22 cellular contexts compared by ENCODE assay signal in the genomic region with DNA sequence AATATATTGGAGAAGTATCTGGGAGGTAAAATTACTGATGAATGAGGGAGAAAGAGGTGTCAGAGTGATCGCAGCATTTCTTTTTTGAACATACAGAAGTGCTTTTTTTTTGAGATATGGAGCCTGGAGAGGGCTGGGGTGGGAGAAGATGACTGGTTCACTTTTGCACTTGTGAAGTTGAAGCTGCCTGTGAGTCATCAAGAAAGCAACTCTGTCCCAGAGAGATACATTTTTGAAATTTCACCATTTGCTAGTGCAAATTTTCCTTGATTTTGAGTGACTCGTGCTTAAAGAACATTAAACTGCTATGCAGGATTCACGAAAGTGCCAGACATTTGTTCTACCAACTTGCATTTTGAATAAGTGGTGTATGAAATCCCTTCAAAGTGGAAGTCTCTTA.
"Had no signal": no experiment of that assay in that cellular context is flagged by ENCODE, and none has a peak within 500 bp of the region (broad histone marks: within the 10 kb centered on the region; RNA-seq: fewer than 3 reads in every experiment).

No MANE protein-coding gene starts in this region.

- ATAC-seq: K562, Panc1, PC-3, T-cell had no signal

- H3K9me3 ChIP-seq: SK-N-SH had no signal

- H3K9ac ChIP-seq: KMS-11, SK-N-SH had no signal

- H3K9me2 ChIP-seq: SK-N-SH had no signal

- DNase-seq: Kasumi-1, MM.1S, NCI-H1436, NCI-H187, NCI-H2029, NCI-H2081 treated with DMSO at 0.1 percent for 48 hours, NCI-H2171, NCI-H226, NCI-H446, NCI-H510A, NCI-H524 treated with DMSO at 0.1 percent for 48 hours, NCI-H69, NCI-H774, PC-3, SHP77, SK-N-SH, SW 1271, T-cell had no signal

- H3K27ac ChIP-seq: KMS-11, RWPE1 had no signal

- H3K4me3 ChIP-seq: K562 had no signal

- H3K4me2 ChIP-seq: KMS-11, SK-N-SH had no signal
